Comparison of ENCODE assay signal across 12 cellular contexts in the genomic region with DNA sequence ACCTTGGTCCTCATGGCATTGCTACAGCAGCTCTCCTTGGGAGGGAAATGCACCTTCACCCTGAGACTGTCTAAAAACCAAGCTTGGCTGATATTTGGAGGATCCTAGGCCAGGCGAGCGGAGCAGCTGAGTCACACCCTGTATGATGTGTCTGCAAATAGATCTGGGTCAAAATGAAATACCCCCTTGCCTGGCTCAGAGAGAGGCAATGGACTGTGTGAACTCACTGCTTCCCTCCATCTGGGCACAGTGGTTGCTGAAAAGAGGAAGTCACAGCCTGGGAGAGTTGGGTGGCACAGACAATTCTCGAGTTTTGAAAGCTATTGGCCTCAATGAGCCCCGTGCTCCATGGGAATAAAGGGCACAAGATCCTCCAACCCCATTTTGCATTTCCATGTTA.
DNase-seq lines count a peak whose midpoint lies in the region; TF ChIP-seq lines count a peak whose summit lies in the region.
"Had no signal": no experiment of that assay in that cellular context is flagged by ENCODE, and none has a peak within 500 bp of the region (broad histone marks: within the 10 kb centered on the region; RNA-seq: fewer than 3 reads in every experiment).

No MANE protein-coding gene starts in this region.

- no peak for TF ChIP-seq POLR2A in tibial nerve (IDR thresholded peaks at IDR 0.05)

- H3K4me1 ChIP-seq in tibial nerve = no peaks in the 10 kb centered on the region
- H3K4me1 ChIP-seq: breast epithelium had no signal

- TF ChIP-seq CTCF in GM20000 (IDR thresholded peaks at IDR 0.05; ENCODE audit: extremely low read depth, missing control alignments) (no peak), tibial nerve (IDR thresholded peaks at IDR 0.05) (no peak)

- H3K4me3 ChIP-seq in MG63 = no peak overlapping the region
- no peak overlapping the region for H3K4me3 ChIP-seq in tibial nerve
- H3K4me3 ChIP-seq: breast epithelium had no signal

- no peak overlapping the region for H3K27ac ChIP-seq in tibial nerve
- H3K27ac ChIP-seq: breast epithelium had no signal

- WGBS in tibial nerve, 2 donors = 68 to 69% methylated on average over 4 of the region's 4 CpGs

- H3K36me3 ChIP-seq in MG63 = no peaks in the 10 kb centered on the region
- H3K36me3 ChIP-seq in tibial nerve = no peaks in the 10 kb centered on the region
- H3K36me3 ChIP-seq: breast epithelium had no signal

- H3K27me3 ChIP-seq in MG63 = no peaks in the 10 kb centered on the region
- no peaks in the 10 kb centered on the region for H3K27me3 ChIP-seq in tibial nerve

- intact Hi-C loops in cardiac septum (cut with DNase I) = no loop called here

- no peaks in the 10 kb centered on the region for H3K9me3 ChIP-seq in MG63
- H3K9me3 ChIP-seq in tibial nerve = no peaks in the 10 kb centered on the region
- H3K9me3 ChIP-seq: breast epithelium had no signal

- TF ChIP-seq EP300 in tibial nerve (IDR thresholded peaks at IDR 0.05) = peak in 1 of 2 donors; percentile 25

- peak; percentile 26 for DNase-seq in GDM1 (lab: John Stamatoyannopoulos, UW)
- peak; percentile 33 for DNase-seq in GM20000 (ENCODE audit: low spot score)
- DNase-seq in MG63 = peak; percentile 26
- peak; percentile 60 for DNase-seq in cardiac septum (ENCODE audit: low spot score)
- DNase-seq in NCI-H1417 treated with DMSO at 0.1 percent for 48 hours (lab: John Stamatoyannopoulos, UW) = no peak
- no peak for DNase-seq in tibial nerve (ENCODE audit: low spot score in 2 of 2)
- no peak for DNase-seq in activated gamma-delta T cell treated with Interleukin-2 at 50 U/mL for 16 hours
- no peak for DNase-seq in NCI-H2227 treated with DMSO at 0.1 percent for 48 hours (lab: John Stamatoyannopoulos, UW)
- DNase-seq: activated CD4-positive, CD25-positive, alpha-beta regulatory T cell treated with anti-CD3 and anti-CD28 coated beads, Interleukin-2, amount 50 U/mL, for 72 hours; DMS79; NCI-H2171 had no signal

Comparison
In these comparisons a context has a peak if more than half of its experiments do, and no peak if none do; other contexts are left out.
1. DNase-seq: peak in GDM1 (single experiment), GM20000 (single experiment), MG63 (single experiment) and cardiac septum (single experiment); none in NCI-H1417 treated with DMSO at 0.1 percent for 48 hours (single experiment), tibial nerve (0 of 2), activated gamma-delta T cell treated with Interleukin-2 at 50 U/mL for 16 hours (single experiment) and NCI-H2227 treated with DMSO at 0.1 percent for 48 hours (single experiment).